37 cellular contexts compared by ENCODE assay signal in the genomic region with DNA sequence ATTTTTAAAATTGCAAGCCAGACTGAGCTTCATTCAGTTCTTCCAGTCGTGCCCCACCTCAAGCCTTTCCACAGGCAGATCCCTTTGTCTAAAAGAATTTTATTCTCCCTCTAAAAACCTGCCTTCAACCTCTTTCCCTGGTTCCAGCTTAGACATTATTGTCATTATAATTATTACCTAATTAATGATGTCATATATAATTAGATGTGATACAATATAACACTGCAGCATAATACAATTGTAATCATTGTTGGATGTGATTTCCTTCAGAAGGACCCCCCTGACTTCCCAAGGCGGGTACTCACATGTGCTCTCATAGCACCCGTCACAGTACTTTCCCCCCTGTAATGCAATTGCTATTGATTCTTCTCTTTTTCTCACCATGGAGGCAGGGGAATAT.
DNase-seq lines count a peak whose midpoint lies in the region; ATAC-seq, FAIRE-seq and TF ChIP-seq lines count a peak whose summit lies in the region.
"Had no signal": no experiment of that assay in that cellular context is flagged by ENCODE, and none has a peak within 500 bp of the region (broad histone marks: within the 10 kb centered on the region; RNA-seq: fewer than 3 reads in every experiment).

No MANE protein-coding gene starts in this region.

- no TSS peak for BruUV-seq in HepG2 (replicated peaks; lab: Mats Ljungman, UMichigan)

- no peak overlapping the region for H2AFZ ChIP-seq in HepG2 (ENCODE audit: low read length)

- no peaks in the 10 kb centered on the region for H3K9me3 ChIP-seq in HepG2 (ENCODE audit: low read length)
- no peaks in the 10 kb centered on the region for H3K9me3 ChIP-seq in right lobe of liver
- H3K9me3 ChIP-seq in HEK293 (ENCODE audit: control insufficient read depth, insufficient read depth, low read depth, low read length): no peaks in the 10 kb centered on the region
- no peaks in the 10 kb centered on the region for H3K9me3 ChIP-seq in effector memory CD4-positive, alpha-beta T cell (ENCODE audit: control insufficient read depth, low read length)
- H3K9me3 ChIP-seq: A549; BE2C; BLaER1; BLaER1 treated with 17β-estradiol and CSF1 and Interleukin-3, amounts not matched to agents 10 nM and 100 nM had no signal

- in situ Hi-C loops in HepG2 (cut with HindIII; ENCODE audit: extremely low pct_ligation_motif_present, low pct_unique_long_range_greater_than_20kb): no loop called here

- intact Hi-C loops in HepG2 (cut with micrococcal nuclease; ENCODE audit: unreplicated experiment): no loop called here
- intact Hi-C loops in right lobe of liver (cut with DNase I): no loop called here

- H3K4me3 ChIP-seq in HepG2 (replicated peaks in 1 of 3; ENCODE audit: insufficient read depth in 1 of 3, low read depth in 2 of 3, low read length in 3 of 3) (no peak overlapping the region), right lobe of liver (no peak overlapping the region), HEK293 (ENCODE audit: low read depth, low read length) (no peak overlapping the region)
- no peak overlapping the region for H3K4me3 ChIP-seq in effector memory CD4-positive, alpha-beta T cell (ENCODE audit: insufficient read depth, low read depth, low read length, poor library complexity, severe bottlenecking)
- H3K4me3 ChIP-seq: A549; BLaER1; BLaER1 treated with 17β-estradiol and CSF1 and Interleukin-3, amounts not matched to agents 10 nM and 100 nM had no signal

- DNase-seq in HepG2 (ENCODE audit: low spot score) (no peak), right lobe of liver (no peak), glutamatergic neuron (no peak), retina (peak; percentile 34), DMS114 treated with DMSO at 0.1 percent for 48 hours (lab: John Stamatoyannopoulos, UW; ENCODE audit: unreplicated experiment) (no peak)
- no peak for DNase-seq in effector memory CD4-positive, alpha-beta T cell
- DNase-seq: 8988T; ACHN; AML-193; BE2C; C1 segment of cervical spinal cord; Caco-2; Calu3; CD4-positive, alpha-beta memory T cell; CD4-positive, alpha-beta T cell; CD4-positive, CD25-positive, alpha-beta regulatory T cell; CD8-positive, alpha-beta memory T cell; CD8-positive, alpha-beta T cell; COR-L47; DMS 273 treated with DMSO at 0.1 percent for 48 hours; DMS153; DMS53; DMS79; DMS79 treated with DMSO at 0.1 percent for 48 hours; DND-41; EL had no signal

- no peak for TF ChIP-seq EP300 in HepG2 (IDR thresholded peaks at IDR 0.05; ENCODE audit: low read depth in 2 of 2, low read length in 2 of 2)
- TF ChIP-seq EP300 in HepG2 (CRISPR knock-in tag; IDR thresholded peaks at IDR 0.05; ENCODE audit: borderline replicate concordance): no peak

- CTCF ChIA-PET in HepG2 (lab: Yijun Ruan, JAX; ENCODE audit: low intra/inter-chr PET ratio, low total read pairs) (no interaction called here), HEK293 (lab: Yijun Ruan, JAX) (interaction anchor here (1.4 kb wide), 1 partner anchor 42 kb away, joined by 4 read pairs; no protein-coding TSS in a partner anchor)

- no peak overlapping the region for H3K9ac ChIP-seq in HepG2 (ENCODE audit: insufficient read depth, low read depth, low read length)
- H3K9ac ChIP-seq: BLaER1; BLaER1 treated with 17β-estradiol and CSF1 and Interleukin-3, amounts not matched to agents 10 nM and 100 nM had no signal

- no peak for TF ChIP-seq RAD21 in HepG2 (CRISPR knock-in tag; IDR thresholded peaks at IDR 0.05)

- no peaks in the 10 kb centered on the region for H3K36me3 Mint-ChIP-seq in glutamatergic neuron (ENCODE audit: unreplicated experiment)
- H3K36me3 Mint-ChIP-seq: CD14-positive monocyte; CD4-positive, alpha-beta memory T cell; CD4-positive, CD25-positive, alpha-beta regulatory T cell; CD8-positive, alpha-beta memory T cell; CD8-positive, alpha-beta T cell had no signal

- H3K36me3 ChIP-seq in HepG2 (replicated peaks in 1 of 2; ENCODE audit: control insufficient read depth in 1 of 2, insufficient read depth in 2 of 2, low read length in 2 of 2): no peaks in the 10 kb centered on the region
- H3K36me3 ChIP-seq in right lobe of liver: peaks cover 0 to 7% (median 0%) of the 10 kb centered on the region in 4 donors
- no peaks in the 10 kb centered on the region for H3K36me3 ChIP-seq in HEK293 (ENCODE audit: control insufficient read depth in 2 of 2, insufficient read depth in 1 of 2, low read length in 2 of 2)
- H3K36me3 ChIP-seq in effector memory CD4-positive, alpha-beta T cell (ENCODE audit: control insufficient read depth, insufficient read depth, low read length): no peaks in the 10 kb centered on the region
- H3K36me3 ChIP-seq: BE2C; BLaER1; BLaER1 treated with 17β-estradiol and CSF1 and Interleukin-3, amounts not matched to agents 10 nM and 100 nM had no signal

- H3K4me1 ChIP-seq in HepG2 (ENCODE audit: insufficient read depth, low read length) (no peaks in the 10 kb centered on the region), right lobe of liver (no peaks in the 10 kb centered on the region), HEK293 (ENCODE audit: control insufficient read depth, insufficient read depth, low read length) (no peaks in the 10 kb centered on the region)
- H3K4me1 ChIP-seq in effector memory CD4-positive, alpha-beta T cell (ENCODE audit: control insufficient read depth, insufficient read depth, low read length, poor library complexity, severe bottlenecking): no peaks in the 10 kb centered on the region
- H3K4me1 ChIP-seq: A549; BLaER1; BLaER1 treated with 17β-estradiol and CSF1 and Interleukin-3, amounts not matched to agents 10 nM and 100 nM; Caco-2 had no signal

- no peaks in the 10 kb centered on the region for H3K4me1 Mint-ChIP-seq in glutamatergic neuron (ENCODE audit: low read depth, unreplicated experiment)
- H3K4me1 Mint-ChIP-seq: B cell; CD14-positive monocyte; CD4-positive, alpha-beta memory T cell; CD4-positive, CD25-positive, alpha-beta regulatory T cell; CD8-positive, alpha-beta memory T cell had no signal

- TF ChIP-seq POLR2A in HepG2 (IDR thresholded peaks at IDR 0.05; ENCODE audit: insufficient read depth in 1 of 2, low read depth in 2 of 2, low read length in 2 of 2) (no peak), right lobe of liver (IDR thresholded peaks at IDR 0.05) (no peak)

- H4K20me1 ChIP-seq in HepG2 (ENCODE audit: insufficient read depth, low read length): no peaks in the 10 kb centered on the region
- H4K20me1 ChIP-seq: BLaER1; BLaER1 treated with 17β-estradiol and CSF1 and Interleukin-3, amounts not matched to agents 10 nM and 100 nM had no signal

- H3K4me3 Mint-ChIP-seq in glutamatergic neuron (ENCODE audit: unreplicated experiment): no peak overlapping the region
- H3K4me3 Mint-ChIP-seq: B cell; CD14-positive monocyte; CD4-positive, alpha-beta memory T cell; CD4-positive, alpha-beta T cell; CD4-positive, CD25-positive, alpha-beta regulatory T cell; CD8-positive, alpha-beta memory T cell; CD8-positive, alpha-beta T cell had no signal

- WGBS in HepG2 (ENCODE audit: low lambda C conversion rate): 49% methylated on average over 3 of the region's 3 CpGs
- WGBS in right lobe of liver (ENCODE audit: insufficient coverage, low coverage, low lambda C conversion rate, missing lambda C conversion rate): 88% methylated on average over 3 of the region's 3 CpGs

- no peak overlapping the region for H3K27ac ChIP-seq in HepG2 (ENCODE audit: extremely low read length, insufficient read depth, low read length)
- no peak overlapping the region for H3K27ac ChIP-seq in right lobe of liver
- no peak overlapping the region for H3K27ac ChIP-seq in HEK293 (ENCODE audit: extremely low read depth, low read depth, low read length)
- H3K27ac ChIP-seq in effector memory CD4-positive, alpha-beta T cell (ENCODE audit: insufficient read depth, low read length, poor library complexity, severe bottlenecking): no peak overlapping the region
- H3K27ac ChIP-seq: 22Rv1; A549; BLaER1; BLaER1 treated with 17β-estradiol and CSF1 and Interleukin-3, amounts not matched to agents 10 nM and 100 nM; C4-2B had no signal

- H3K27me3 Mint-ChIP-seq in glutamatergic neuron (ENCODE audit: unreplicated experiment): no peaks in the 10 kb centered on the region
- H3K27me3 Mint-ChIP-seq: CD4-positive, CD25-positive, alpha-beta regulatory T cell had no signal

- H3K27me3 ChIP-seq in HepG2 (ENCODE audit: control insufficient read depth in 1 of 2, insufficient read depth in 2 of 2, low read length in 2 of 2) (no peaks in the 10 kb centered on the region), right lobe of liver (no peaks in the 10 kb centered on the region)
- no peaks in the 10 kb centered on the region for H3K27me3 ChIP-seq in effector memory CD4-positive, alpha-beta T cell (replicated peaks; ENCODE audit: control insufficient read depth, insufficient read depth, low read length, poor library complexity, severe bottlenecking)
- H3K27me3 ChIP-seq: BE2C; BLaER1; BLaER1 treated with 17β-estradiol and CSF1 and Interleukin-3, amounts not matched to agents 10 nM and 100 nM had no signal

- no peaks in the 10 kb centered on the region for H3K79me2 ChIP-seq in HepG2 (ENCODE audit: insufficient read depth, low read length)

- FAIRE-seq in HepG2 (lab: Jason Lieb, UNC): no peak
- FAIRE-seq: A204.1, A549, D721Med had no signal

- H3K9me3 Mint-ChIP-seq in glutamatergic neuron (ENCODE audit: unreplicated experiment): peaks cover under 1% of the 10 kb centered on the region
- H3K9me3 Mint-ChIP-seq: CD4-positive, alpha-beta T cell; CD8-positive, alpha-beta memory T cell; CD8-positive, alpha-beta T cell had no signal

- POLR2A ChIA-PET in HepG2 (lab: Yijun Ruan, JAX) (no interaction called here), HEK293 (lab: Yijun Ruan, JAX) (no interaction called here)

- no peak overlapping the region for H3K4me2 ChIP-seq in HepG2 (ENCODE audit: low read depth, low read length)
- H3K4me2 ChIP-seq: A549; BLaER1; BLaER1 treated with 17β-estradiol and CSF1 and Interleukin-3, amounts not matched to agents 10 nM and 100 nM had no signal

- H3K27ac Mint-ChIP-seq in glutamatergic neuron (ENCODE audit: unreplicated experiment): peak overlapping the region; percentile 11
- H3K27ac Mint-ChIP-seq: B cell; CD14-positive monocyte; CD4-positive, alpha-beta memory T cell; CD4-positive, alpha-beta T cell; CD4-positive, CD25-positive, alpha-beta regulatory T cell; CD8-positive, alpha-beta memory T cell; CD8-positive, alpha-beta T cell had no signal

- TF ChIP-seq CTCF in HepG2 (CRISPR knock-in tag; IDR thresholded peaks at IDR 0.05) (no peak), right lobe of liver (IDR thresholded peaks at IDR 0.05) (no peak), HEK293 (tag by site-specific recombination; IDR thresholded peaks at IDR 0.05) (no peak), glutamatergic neuron (IDR thresholded peaks at IDR 0.05; ENCODE audit: partially characterized antibody, unreplicated experiment) (no peak)

- ATAC-seq in HepG2 (no peak), right lobe of liver (no peak), HG03521 (IDR thresholded peaks at IDR 0.05; ENCODE audit: unreplicated experiment) (no peak)
- ATAC-seq: A549; CD8-positive, alpha-beta T cell had no signal

TF ChIP-seq in HEK293, 187 proteins besides CTCF, POLR2A, EP300 and RAD21 (continues in another document):
- TF ChIP-seq ZIC2 (tag by site-specific recombination; IDR thresholded peaks at IDR 0.05) (no peak), ZNF175 (tag by site-specific recombination; IDR thresholded peaks at IDR 0.05) (no peak), ZNF473 (tag by site-specific recombination; IDR thresholded peaks at IDR 0.05) (no peak)
